8 cellular contexts compared by ENCODE assay signal in the genomic region with DNA sequence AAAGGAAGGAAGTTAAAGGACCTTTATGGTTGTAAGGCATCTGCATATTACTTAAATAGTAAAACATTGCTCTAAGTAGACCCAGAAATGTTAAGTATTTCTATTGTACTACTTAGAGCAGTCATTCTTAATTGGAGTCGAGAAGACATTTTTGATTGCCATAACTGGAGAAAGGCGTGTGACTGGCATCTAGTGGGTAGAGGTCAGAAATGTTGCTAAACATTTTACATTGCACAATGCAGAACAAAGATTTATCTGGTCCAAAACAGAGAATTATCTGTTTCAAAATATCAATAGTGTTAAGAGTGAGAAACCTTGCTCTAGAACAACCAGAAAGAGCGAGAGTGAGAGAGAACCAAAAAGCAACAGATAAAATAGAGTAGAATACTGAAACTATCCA. TPM values are rescaled to one million over a fixed set of nuclear protein-coding genes. Genes with fewer than 3 reads are reported as not detected.
DNase-seq lines count a peak whose midpoint lies in the region; ATAC-seq, FAIRE-seq and TF ChIP-seq lines count a peak whose summit lies in the region.

No MANE protein-coding gene starts in this region.

- no peak for FAIRE-seq in GM12891 (lab: Jason Lieb, UNC)

- no peaks in the 10 kb centered on the region for H3K4me1 ChIP-seq in A673 (ENCODE audit: insufficient read depth, low read length, poor library complexity, severe bottlenecking)

- H3K4me1 Mint-ChIP-seq in endothelial cell (ENCODE audit: unreplicated experiment), result no peaks in the 10 kb centered on the region
- no peaks in the 10 kb centered on the region for H3K4me1 Mint-ChIP-seq in activated naive CD8-positive, alpha-beta T cell treated with anti-CD3 and anti-CD28 coated beads for 36 hours

- 0 out of 3 replicates have a peak, but pooled peaks have one; percentile 44 for ATAC-seq in SK-N-SH treated with all-trans-retinoic acid at 6 μM for 48 hours
- no peak for ATAC-seq in GM21786 (IDR thresholded peaks at IDR 0.05; ENCODE audit: unreplicated experiment)

- DNase-seq in A673 (ENCODE audit: low spot score) (peak; percentile 31), GDM1 (lab: John Stamatoyannopoulos, UW) (peak; percentile 10), globus pallidus (ENCODE audit: low spot score) (peak; percentile 45), endothelial cell (ENCODE audit: low spot score) (no peak), GM12891 (ENCODE audit: insufficient read length, low spot score) (no peak)
- DNase-seq in activated naive CD8-positive, alpha-beta T cell treated with anti-CD3 and anti-CD28 coated beads for 36 hours, result no peak

- no peak for TF ChIP-seq POLR2A in GM12891 (IDR thresholded peaks at IDR 0.05; ENCODE audit: low read depth, low read length)

- H3K4me3 Mint-ChIP-seq in endothelial cell (ENCODE audit: unreplicated experiment), result no peak overlapping the region
- no peak overlapping the region for H3K4me3 Mint-ChIP-seq in activated naive CD8-positive, alpha-beta T cell treated with anti-CD3 and anti-CD28 coated beads for 36 hours

- no peaks in the 10 kb centered on the region for H3K36me3 ChIP-seq in A673 (ENCODE audit: insufficient read depth, low read length, poor library complexity, severe bottlenecking)

- no peak overlapping the region for H3K4me3 ChIP-seq in A673 (ENCODE audit: low read depth, low read length, poor library complexity, severe bottlenecking)

- no TSS peak for BruUV-seq in A673 (replicated peaks; lab: Mats Ljungman, UMichigan)

- no peaks in the 10 kb centered on the region for H3K9me3 ChIP-seq in A673 (ENCODE audit: low read depth, low read length, poor library complexity, severe bottlenecking)

- no peaks in the 10 kb centered on the region for H3K27me3 ChIP-seq in A673 (replicated peaks; ENCODE audit: insufficient read depth, low read depth, low read length, poor library complexity)

- no peaks in the 10 kb centered on the region for H3K27me3 Mint-ChIP-seq in endothelial cell (ENCODE audit: unreplicated experiment)
- no peaks in the 10 kb centered on the region for H3K27me3 Mint-ChIP-seq in activated naive CD8-positive, alpha-beta T cell treated with anti-CD3 and anti-CD28 coated beads for 36 hours

- TF ChIP-seq CTCF in A673 (conservative IDR thresholded peaks at IDR 0.05; ENCODE audit: low read depth, low read length) (peak; percentile 47), endothelial cell (IDR thresholded peaks at IDR 0.05; ENCODE audit: unreplicated experiment) (no peak)

- H3K9me3 Mint-ChIP-seq in endothelial cell (ENCODE audit: unreplicated experiment), result no peaks in the 10 kb centered on the region
- H3K9me3 Mint-ChIP-seq in activated naive CD8-positive, alpha-beta T cell treated with anti-CD3 and anti-CD28 coated beads for 36 hours, result no peaks in the 10 kb centered on the region

- H3K27ac ChIP-seq in A673 (ENCODE audit: low read depth, low read length, poor library complexity, severe bottlenecking), result no peak overlapping the region

- POLR2A ChIA-PET in A673 (lab: Charles Lee; ENCODE audit: low non-redundant PET), result interaction anchor here (0.6 kb wide), 1 partner anchor 605 kb away, joined by 4 read pairs; a partner anchor contains a TSS

- no peak overlapping the region for H3K27ac Mint-ChIP-seq in endothelial cell (ENCODE audit: unreplicated experiment)
- H3K27ac Mint-ChIP-seq in activated naive CD8-positive, alpha-beta T cell treated with anti-CD3 and anti-CD28 coated beads for 36 hours, result no peak overlapping the region

- intact Hi-C loops in A673 (cut with micrococcal nuclease; ENCODE audit: unreplicated experiment), result no loop called here

- CTCF ChIA-PET in A673 (lab: Charles Lee), result no interaction called here

- H3K36me3 Mint-ChIP-seq in endothelial cell (ENCODE audit: low read depth, unreplicated experiment), result no peaks in the 10 kb centered on the region
- no peaks in the 10 kb centered on the region for H3K36me3 Mint-ChIP-seq in activated naive CD8-positive, alpha-beta T cell treated with anti-CD3 and anti-CD28 coated beads for 36 hours

TF ChIP-seq in SK-N-SH treated with all-trans-retinoic acid at 6 μM for 48 hours, 23 proteins besides CTCF, POLR2A, EP300 and RAD21 (continues in another document):
- TF ChIP-seq ZC3H10 (CRISPR knock-in tag; IDR thresholded peaks at IDR 0.05) (no peak), ESRRG (CRISPR knock-in tag; IDR thresholded peaks at IDR 0.05) (no peak), OSR1 (CRISPR knock-in tag; IDR thresholded peaks at IDR 0.05) (no peak), ISL1 (CRISPR knock-in tag; IDR thresholded peaks at IDR 0.05) (no peak), ZNF8 (CRISPR knock-in tag; IDR thresholded peaks at IDR 0.05) (no peak), RARB (CRISPR knock-in tag; IDR thresholded peaks at IDR 0.05) (no peak), TCF4 (CRISPR knock-in tag; IDR thresholded peaks at IDR 0.05; ENCODE audit: borderline replicate concordance) (no peak), BACH2 (CRISPR knock-in tag; IDR thresholded peaks at IDR 0.05; ENCODE audit: borderline replicate concordance) (no peak)
- TF ChIP-seq, protein P1, sequence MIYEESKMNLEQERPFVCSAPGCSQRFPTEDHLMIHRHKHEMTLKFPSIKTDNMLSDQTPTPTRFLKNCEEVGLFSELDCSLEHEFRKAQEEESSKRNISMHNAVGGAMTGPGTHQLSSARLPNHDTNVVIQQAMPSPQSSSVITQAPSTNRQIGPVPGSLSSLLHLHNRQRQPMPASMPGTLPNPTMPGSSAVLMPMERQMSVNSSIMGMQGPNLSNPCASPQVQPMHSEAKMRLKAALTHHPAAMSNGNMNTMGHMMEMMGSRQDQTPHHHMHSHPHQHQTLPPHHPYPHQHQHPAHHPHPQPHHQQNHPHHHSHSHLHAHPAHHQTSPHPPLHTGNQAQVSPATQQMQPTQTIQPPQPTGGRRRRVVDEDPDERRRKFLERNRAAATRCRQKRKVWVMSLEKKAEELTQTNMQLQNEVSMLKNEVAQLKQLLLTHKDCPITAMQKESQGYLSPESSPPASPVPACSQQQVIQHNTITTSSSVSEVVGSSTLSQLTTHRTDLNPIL (CRISPR knock-in tag; IDR thresholded peaks at IDR 0.05; ENCODE audit: low read depth), result no peak
- TF ChIP-seq, protein P2, sequence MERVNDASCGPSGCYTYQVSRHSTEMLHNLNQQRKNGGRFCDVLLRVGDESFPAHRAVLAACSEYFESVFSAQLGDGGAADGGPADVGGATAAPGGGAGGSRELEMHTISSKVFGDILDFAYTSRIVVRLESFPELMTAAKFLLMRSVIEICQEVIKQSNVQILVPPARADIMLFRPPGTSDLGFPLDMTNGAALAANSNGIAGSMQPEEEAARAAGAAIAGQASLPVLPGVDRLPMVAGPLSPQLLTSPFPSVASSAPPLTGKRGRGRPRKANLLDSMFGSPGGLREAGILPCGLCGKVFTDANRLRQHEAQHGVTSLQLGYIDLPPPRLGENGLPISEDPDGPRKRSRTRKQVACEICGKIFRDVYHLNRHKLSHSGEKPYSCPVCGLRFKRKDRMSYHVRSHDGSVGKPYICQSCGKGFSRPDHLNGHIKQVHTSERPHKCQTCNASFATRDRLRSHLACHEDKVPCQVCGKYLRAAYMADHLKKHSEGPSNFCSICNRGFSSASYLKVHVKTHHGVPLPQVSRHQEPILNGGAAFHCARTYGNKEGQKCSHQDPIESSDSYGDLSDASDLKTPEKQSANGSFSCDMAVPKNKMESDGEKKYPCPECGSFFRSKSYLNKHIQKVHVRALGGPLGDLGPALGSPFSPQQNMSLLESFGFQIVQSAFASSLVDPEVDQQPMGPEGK (CRISPR knock-in tag; IDR thresholded peaks at IDR 0.05; ENCODE audit: borderline replicate concordance), result no peak

TF ChIP-seq in GM12891, 5 proteins besides CTCF, POLR2A, EP300 and RAD21:
- no peak for TF ChIP-seq SPI1 (IDR thresholded peaks at IDR 0.05; ENCODE audit: low read depth, low read length)
- TF ChIP-seq POLR2AphosphoS5 (IDR thresholded peaks at IDR 0.05; ENCODE audit: low read depth, low read length), result no peak
- TF ChIP-seq POU2F2 (IDR thresholded peaks at IDR 0.05; ENCODE audit: low read depth, low read length), result no peak
- TF ChIP-seq TAF1 (IDR thresholded peaks at IDR 0.05; ENCODE audit: low read depth, low read length), result no peak
- no peak for TF ChIP-seq PAX5 (IDR thresholded peaks at IDR 0.05; ENCODE audit: insufficient read depth, low read length, severe bottlenecking)

RNA-seq across cellular contexts. Expression of a gene that starts 23.3 kb away (rescaled TPM):
- total RNA-seq in A673 (2021), result 34.9 and 38.1 TPM in 2 replicates
- total RNA-seq in endothelial cell (ENCODE audit: unreplicated experiment), result 62.2 TPM
- total RNA-seq in activated naive CD8-positive, alpha-beta T cell treated with anti-CD3 and anti-CD28 coated beads for 36 hours, result 10 to 100 TPM; 47.1 to 48.0 TPM
- 21.2 TPM for polyA plus RNA-seq in GM12891 (2012; ENCODE audit: low read depth, missing spikeins)

Comparison
In these comparisons a context has a peak if more than half of its experiments do, and no peak if none do; other contexts are left out.
1. DNase-seq: peak in A673 (single experiment), GDM1 (single experiment) and globus pallidus (single experiment); none in endothelial cell (single experiment), activated naive CD8-positive, alpha-beta T cell treated with anti-CD3 and anti-CD28 coated beads for 36 hours (single experiment) and GM12891 (single experiment).